19 cellular contexts compared by ENCODE assay signal in the genomic region with DNA sequence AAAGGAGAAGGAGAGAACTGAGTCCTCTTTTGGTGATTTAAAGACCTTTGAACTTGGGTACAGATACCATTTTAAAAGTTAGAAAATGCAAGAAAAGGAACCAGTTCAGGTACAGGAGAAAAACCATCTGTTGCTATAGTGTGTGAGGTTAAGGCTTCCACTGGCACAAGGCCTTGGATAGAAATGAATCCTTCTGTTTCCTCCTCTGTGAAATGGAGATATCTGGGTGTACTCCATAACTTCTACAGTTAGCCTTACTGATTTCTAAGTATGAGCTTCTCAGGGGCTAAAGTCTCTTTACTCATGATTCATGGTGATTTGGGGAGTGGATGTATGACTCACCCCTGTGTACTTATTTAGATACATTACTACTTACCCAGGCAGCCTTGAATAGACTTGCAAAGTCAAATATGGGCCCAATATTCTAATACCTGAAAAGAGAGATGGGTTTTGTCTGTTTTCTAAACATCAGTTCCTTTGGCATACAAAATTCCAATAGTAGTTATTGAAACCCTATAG.
DNase-seq lines count a peak whose midpoint lies in the region; ATAC-seq and TF ChIP-seq lines count a peak whose summit lies in the region.
"Had no signal": no experiment of that assay in that cellular context is flagged by ENCODE, and none has a peak within 500 bp of the region (broad histone marks: within the 10 kb centered on the region; RNA-seq: fewer than 3 reads in every experiment).

No MANE protein-coding gene starts in this region.

- POLR2A ChIA-PET in CD8-positive, alpha-beta T cell (lab: Charles Lee): no interaction called here

- CTCF ChIA-PET in CD8-positive, alpha-beta T cell (lab: Charles Lee): no interaction called here

- H3K4me3 ChIP-seq in RWPE2 (ENCODE audit: severe bottlenecking): no peak overlapping the region
- H3K4me3 ChIP-seq in CD8-positive, alpha-beta T cell (ENCODE audit: low read depth, low read length): no peak overlapping the region
- H3K4me3 ChIP-seq: GM23338, mucosa of descending colon, vagina had no signal

- H3K27me3 Mint-ChIP-seq in CD8-positive, alpha-beta T cell (ENCODE audit: low read depth): no peaks in the 10 kb centered on the region

- H3K27ac Mint-ChIP-seq in CD8-positive, alpha-beta T cell: no peak overlapping the region
- H3K27ac Mint-ChIP-seq: endodermal cell, GM23338 had no signal

- peaks cover 4% of the 10 kb centered on the region for H3K36me3 Mint-ChIP-seq in CD8-positive, alpha-beta T cell

- no peaks in the 10 kb centered on the region for H3K36me3 ChIP-seq in RWPE2 (ENCODE audit: low read depth)
- H3K36me3 ChIP-seq in CD8-positive, alpha-beta T cell (ENCODE audit: insufficient read depth, low read length): no peaks in the 10 kb centered on the region
- H3K36me3 ChIP-seq: vagina had no signal

- TF ChIP-seq CTCF in RWPE2 (IDR thresholded peaks at IDR 0.05; ENCODE audit: poor library complexity, severe bottlenecking): no peak
- no peak for TF ChIP-seq CTCF in CD8-positive, alpha-beta T cell (IDR thresholded peaks at IDR 0.05)

- no peak overlapping the region for H3K4me3 Mint-ChIP-seq in CD8-positive, alpha-beta T cell
- H3K4me3 Mint-ChIP-seq: endodermal cell, GM23338 had no signal

- ATAC-seq in RWPE2 (ENCODE audit: low read depth) (peak; percentile 58; the same call in 1 of the 3 replicates), GM19455 (IDR thresholded peaks at IDR 0.05; ENCODE audit: unreplicated experiment) (no peak)
- no peak for ATAC-seq in CD8-positive, alpha-beta T cell
- ATAC-seq: GM23338, left colon, mucosa of descending colon had no signal

- peaks cover 34% of the 10 kb centered on the region for H3K4me1 Mint-ChIP-seq in CD8-positive, alpha-beta T cell (ENCODE audit: low read depth)

- no peaks in the 10 kb centered on the region for H3K27me3 ChIP-seq in RWPE2 (ENCODE audit: insufficient read depth, poor library complexity, severe bottlenecking)
- no peaks in the 10 kb centered on the region for H3K27me3 ChIP-seq in CD8-positive, alpha-beta T cell (ENCODE audit: insufficient read depth, low read length)
- H3K27me3 ChIP-seq: vagina had no signal

- H3K9me3 ChIP-seq in RWPE2 (ENCODE audit: severe bottlenecking): peaks cover 4% of the 10 kb centered on the region
- no peaks in the 10 kb centered on the region for H3K9me3 ChIP-seq in CD8-positive, alpha-beta T cell (ENCODE audit: low read length)
- H3K9me3 ChIP-seq: mucosa of descending colon, vagina had no signal

- H3K9me3 Mint-ChIP-seq in CD8-positive, alpha-beta T cell: peaks cover 9% of the 10 kb centered on the region

- H3K27ac ChIP-seq in RWPE2 (ENCODE audit: poor library complexity, severe bottlenecking): no peak overlapping the region
- H3K27ac ChIP-seq in CD8-positive, alpha-beta T cell (ENCODE audit: low read depth, low read length): no peak overlapping the region
- H3K27ac ChIP-seq: vagina had no signal

- no peaks in the 10 kb centered on the region for H3K4me1 ChIP-seq in RWPE2 (ENCODE audit: insufficient read depth, poor library complexity, severe bottlenecking)
- peaks cover 26% of the 10 kb centered on the region for H3K4me1 ChIP-seq in CD8-positive, alpha-beta T cell (ENCODE audit: insufficient read depth, low read length)
- H3K4me1 ChIP-seq: vagina had no signal

- DNase-seq in AG08395 (ENCODE audit: low spot score) (peak; percentile 25), HCEC 1CT (peak; percentile 31), RWPE2 (ENCODE audit: low spot score) (no peak), fibroblast of peridontal ligament (ENCODE audit: extremely low read depth) (peak; percentile 12), NCI-H1105 (lab: John Stamatoyannopoulos, UW) (no peak), NCI-H2171 treated with DMSO at 0.1 percent for 48 hours (lab: John Stamatoyannopoulos, UW) (no peak)
- no peak for DNase-seq in CD8-positive, alpha-beta T cell
- DNase-seq: activated naive CD4-positive, alpha-beta T cell treated with anti-CD3 and anti-CD28 coated beads, Interleukin-2, amount 50 U/mL, for 16 hours; AML-193; endodermal cell; left colon; mucosa of descending colon; NCI-H187; NCI-H524; small intestine; stimulated activated naive CD4-positive, alpha-beta T cell had no signal

- intact Hi-C loops in CD8-positive, alpha-beta T cell (cut with DNase I, micrococcal nuclease): loop anchor here in 1 of 2 experiments (5.0 kb wide), 1 partner anchor 45 kb away; no protein-coding TSS in a partner anchor

Comparison
In these comparisons a context has a peak if more than half of its experiments do, and no peak if none do; other contexts are left out.
1. DNase-seq: peak in AG08395 (single experiment), HCEC 1CT (single experiment) and fibroblast of peridontal ligament (single experiment); none in RWPE2 (single experiment), NCI-H1105 (single experiment), NCI-H2171 treated with DMSO at 0.1 percent for 48 hours (single experiment) and CD8-positive, alpha-beta T cell (0 of 7).